ENCODE assay signal across 18 cellular contexts in the genomic region with DNA sequence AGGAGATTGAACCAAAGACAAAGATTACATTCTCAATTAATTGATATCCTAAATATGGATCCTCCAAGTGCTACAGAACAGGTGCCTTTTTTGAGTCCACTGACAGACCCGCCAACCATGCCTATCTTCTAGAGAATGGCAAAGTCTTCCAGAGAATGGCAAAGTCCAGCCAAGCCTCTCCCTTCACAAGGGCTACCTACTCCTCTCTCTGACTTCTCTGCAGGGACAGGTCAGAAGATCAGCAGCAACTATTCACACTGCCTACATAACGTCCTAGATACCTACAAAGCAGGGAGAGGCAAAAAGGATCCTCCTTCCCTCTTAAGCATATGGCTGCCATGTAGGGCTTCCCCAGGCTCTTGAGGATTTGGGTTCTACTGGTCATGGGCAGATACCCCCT. TPM values are rescaled to one million over a fixed set of nuclear protein-coding genes. Genes with fewer than 3 reads are reported as not detected.
DNase-seq lines count a peak whose midpoint lies in the region; ATAC-seq and TF ChIP-seq lines count a peak whose summit lies in the region.
"Had no signal": no experiment of that assay in that cellular context is flagged by ENCODE, and none has a peak within 500 bp of the region (broad histone marks: within the 10 kb centered on the region; RNA-seq: fewer than 3 reads in every experiment).

No MANE protein-coding gene starts in this region.

- no peak for ATAC-seq in T-helper 17 cell
- peak; percentile 83 for ATAC-seq in left lobe of liver
- ATAC-seq in psoas muscle: peak; percentile 15 to 50 (median 28)
- no peak for ATAC-seq in HG03175 (IDR thresholded peaks at IDR 0.05; ENCODE audit: unreplicated experiment)
- ATAC-seq: A549, GM23338 had no signal

- H3K4me3 ChIP-seq in endodermal cell (ENCODE audit: low read length): no peak overlapping the region
- H3K4me3 ChIP-seq in psoas muscle: no peak overlapping the region
- H3K4me3 ChIP-seq: A549, GM23338 had no signal

- no peak overlapping the region for H3K9ac ChIP-seq in endodermal cell (ENCODE audit: extremely low read depth, low read length, poor library complexity, severe bottlenecking)

- peaks cover 11% of the 10 kb centered on the region for H3K9me3 Mint-ChIP-seq in endodermal cell
- H3K9me3 Mint-ChIP-seq: CD4-positive, alpha-beta T cell had no signal

- no peak overlapping the region for H3K4me3 Mint-ChIP-seq in T-helper 17 cell
- no peak overlapping the region for H3K4me3 Mint-ChIP-seq in endodermal cell
- H3K4me3 Mint-ChIP-seq: CD4-positive, alpha-beta T cell; GM23338 had no signal

- no peak for TF ChIP-seq CTCF in endodermal cell (conservative IDR thresholded peaks at IDR 0.05)
- no peak for TF ChIP-seq CTCF in psoas muscle (IDR thresholded peaks at IDR 0.05)
- no peak for TF ChIP-seq CTCF in GM13976 (IDR thresholded peaks at IDR 0.05; ENCODE audit: borderline replicate concordance, control extremely low read depth, extremely low read depth, insufficient read depth, missing control alignments)

- H3K9me3 ChIP-seq in T-helper 17 cell (ENCODE audit: control insufficient read depth, low read length, poor library complexity, severe bottlenecking) (no peaks in the 10 kb centered on the region), endodermal cell (ENCODE audit: control insufficient read depth, low read length) (peaks cover 12% of the 10 kb centered on the region), psoas muscle (no peaks in the 10 kb centered on the region)
- H3K9me3 ChIP-seq: A549 had no signal

- H3K4me1 Mint-ChIP-seq in T-helper 17 cell: peaks cover 15% of the 10 kb centered on the region
- H3K4me1 Mint-ChIP-seq in endodermal cell: peaks cover 7% of the 10 kb centered on the region

- H3K27me3 ChIP-seq in endodermal cell (ENCODE audit: control insufficient read depth, insufficient read depth, low read length, poor library complexity, severe bottlenecking): no peaks in the 10 kb centered on the region
- no peaks in the 10 kb centered on the region for H3K27me3 ChIP-seq in psoas muscle (ENCODE audit: insufficient read depth in 3 of 3, low read length in 2 of 3)

- H3K36me3 Mint-ChIP-seq in T-helper 17 cell (ENCODE audit: low read depth) (peaks cover 5% of the 10 kb centered on the region), endodermal cell (ENCODE audit: low read depth) (peaks cover 53% of the 10 kb centered on the region)

- H3K36me3 ChIP-seq in endodermal cell (ENCODE audit: control insufficient read depth, insufficient read depth, low read length): peaks cover 40% of the 10 kb centered on the region
- H3K36me3 ChIP-seq in psoas muscle (ENCODE audit: insufficient read depth in 1 of 2, low read depth in 1 of 2): peaks cover 0 to 9% of the 10 kb centered on the region in 2 donors

- no peaks in the 10 kb centered on the region for H3K4me1 ChIP-seq in endodermal cell (ENCODE audit: control insufficient read depth, insufficient read depth, low read length)
- peaks cover 22% of the 10 kb centered on the region for H3K4me1 ChIP-seq in psoas muscle

- peak overlapping the region; percentile 62 for H3K27ac Mint-ChIP-seq in T-helper 17 cell
- H3K27ac Mint-ChIP-seq in endodermal cell: no peak overlapping the region
- H3K27ac Mint-ChIP-seq: CD4-positive, alpha-beta T cell; GM23338 had no signal

- 84 to 100% methylated on average over 1 to 2 of the region's 2 CpGs for WGBS in endodermal cell (ENCODE audit: insufficient coverage in 1 of 2, insufficient read length in 1 of 2), 2 experiments
- WGBS in psoas muscle, 3 donors: 44 to 60% (median 46%) methylated on average over 2 of the region's 2 CpGs

- intact Hi-C loops in psoas muscle (cut with DNase I): no loop called here

- in situ Hi-C loops in GM13976 (cut with MboI; ENCODE audit: low sequenced_read_pairs, unreplicated experiment): no loop called here

- no peak for DNase-seq in T-helper 17 cell
- DNase-seq in endodermal cell: peak; percentile 38
- peak; percentile 34 for DNase-seq in left lobe of liver (ENCODE audit: low spot score)
- DNase-seq in psoas muscle: no peak
- DNase-seq in GM13976 (ENCODE audit: low spot score): no peak
- no peak for DNase-seq in cerebellar nuclear complex (lab: John Stamatoyannopoulos, UW)
- DNase-seq: CD4-positive, alpha-beta T cell; GF-D8; HCEC 1CT; NCI-H1105 treated with DMSO at 0.1 percent for 48 hours; NCI-H1694; NCI-H510A treated with DMSO at 0.1 percent for 48 hours; NCI-H774; OCI-M1; SIG-M5 had no signal

- no peak overlapping the region for H3K27ac ChIP-seq in endodermal cell (ENCODE audit: low read depth, low read length)
- no peak overlapping the region for H3K27ac ChIP-seq in psoas muscle
- H3K27ac ChIP-seq: A549 had no signal

- no peaks in the 10 kb centered on the region for H3K27me3 Mint-ChIP-seq in T-helper 17 cell
- H3K27me3 Mint-ChIP-seq in endodermal cell (ENCODE audit: insufficient read depth): no peaks in the 10 kb centered on the region
- H3K27me3 Mint-ChIP-seq: CD4-positive, alpha-beta T cell had no signal

RNA-seq across cellular contexts. Expression of a gene that starts 12.4 kb away (rescaled TPM):
- total RNA-seq in T-helper 17 cell (10 to 100 TPM; 77.9 to 84.2 TPM), endodermal cell (10 to 100 TPM; 74.5 to 74.7 TPM), left lobe of liver (33.8 TPM), psoas muscle (100 to 1,000 TPM in 1 of 4 donors, 10 to 100 TPM in 3; 75.9 to 111 (median 77.4) TPM)
- polyA plus RNA-seq in endodermal cell (2013, experiment 1 of 2): 69.7 TPM
- 65.7 TPM for polyA plus RNA-seq in endodermal cell (2013, experiment 2 of 2)
- polyA plus RNA-seq in psoas muscle: 100 to 1,000 TPM in 1 of 3 donors, 10 to 100 TPM in 2; 17.3 to 115 (median 50.5) TPM

Comparison
In these comparisons a context has a peak if more than half of its experiments do, and no peak if none do; other contexts are left out.
1. ATAC-seq: peak in left lobe of liver (single experiment) and psoas muscle (4 of 4); none in T-helper 17 cell (single experiment) and HG03175 (single experiment).
2. DNase-seq: peak in endodermal cell (single experiment) and left lobe of liver (single experiment); none in T-helper 17 cell (0 of 3), psoas muscle (0 of 2), GM13976 (single experiment) and cerebellar nuclear complex (0 of 2).